Comparison of ENCODE assay signal across 13 cellular contexts in the genomic region with DNA sequence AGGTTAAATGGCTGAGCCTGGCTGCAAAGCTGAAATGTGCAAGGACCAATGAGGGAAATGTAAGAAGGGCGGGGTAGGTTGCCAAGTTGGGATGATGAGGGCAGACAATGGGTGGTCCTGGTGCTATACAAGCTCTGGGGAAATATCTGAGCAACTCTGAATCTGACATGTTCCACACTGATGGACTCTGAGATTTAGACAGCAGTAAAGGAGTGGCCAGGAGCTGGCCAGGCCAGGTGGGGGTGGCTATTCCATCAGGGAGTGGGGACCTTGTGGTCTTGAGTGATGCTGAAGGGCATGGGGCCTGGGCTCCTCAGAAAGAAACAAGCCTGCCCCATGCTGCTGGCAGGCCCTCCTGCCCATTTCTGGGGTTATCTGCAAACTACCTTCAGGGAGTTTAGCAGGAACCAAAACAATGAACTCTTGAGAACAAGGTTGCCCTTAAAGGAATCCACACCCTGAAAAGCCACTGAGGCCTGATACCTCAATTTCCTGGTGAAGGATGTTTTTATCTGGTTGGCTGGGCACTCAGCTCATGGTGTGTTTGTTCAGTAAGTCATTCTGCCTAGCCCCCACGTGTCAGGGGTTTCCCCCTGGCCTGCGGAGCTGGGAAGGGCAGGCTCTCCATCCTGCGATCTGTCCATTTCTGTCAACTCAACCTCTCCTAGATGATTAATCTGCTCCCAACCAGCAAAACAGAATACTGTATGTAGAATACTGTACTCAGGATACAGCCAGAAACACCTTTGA.
DNase-seq lines count a peak whose midpoint lies in the region; ATAC-seq and TF ChIP-seq lines count a peak whose summit lies in the region.
"Had no signal": no experiment of that assay in that cellular context is flagged by ENCODE, and none has a peak within 500 bp of the region (broad histone marks: within the 10 kb centered on the region; RNA-seq: fewer than 3 reads in every experiment).

No MANE protein-coding gene starts in this region.

- TF ChIP-seq CTCF in astrocyte of the spinal cord (IDR thresholded peaks at IDR 0.05; ENCODE audit: low read depth, low read length): no peak

- in situ Hi-C loops in astrocyte of the spinal cord (cut with HindIII; ENCODE audit: low sequenced_read_pairs): no loop called here

- no peak overlapping the region for H3K4me3 ChIP-seq in astrocyte of the spinal cord (ENCODE audit: low read depth, low read length)
- H3K4me3 ChIP-seq: colonic mucosa had no signal

- DNase-seq in SHP77 (lab: John Stamatoyannopoulos, UW): peak; percentile 17 to 18
- DNase-seq in SHP77 treated with DMSO at 0.1 percent for 48 hours (lab: John Stamatoyannopoulos, UW): no peak
- DNase-seq in astrocyte of the spinal cord (ENCODE audit: low read depth, low spot score): peak; percentile 15
- DNase-seq in lung microvascular endothelial cell (ENCODE audit: low read depth in 2 of 2): peak; percentile 64
- no peak for DNase-seq in NCI-H1694 treated with DMSO at 0.1 percent for 48 hours (lab: John Stamatoyannopoulos, UW)
- DNase-seq in NCI-H1105 treated with DMSO at 0.1 percent for 48 hours (lab: John Stamatoyannopoulos, UW): no peak
- no peak for DNase-seq in activated CD8-positive, alpha-beta memory T cell treated with anti-CD3 and anti-CD28 coated beads for 24 hours
- DNase-seq: activated T-cell treated with anti-CD3 and anti-CD28 coated beads, Interleukin-2, amount 50 U/mL, for 48 hours; colonic mucosa; NK-92 treated with Interleukin-12 subunit alpha and Interleukin-12 subunit beta, amount 100 ng/mL, for 24 hours; stimulated activated CD4-positive, alpha-beta T cell treated with anti-CD3 and anti-CD28 coated beads, Interleukin-15, amount 100 ng/mL, for 24 hours; stimulated activated naive CD4-positive, alpha-beta T cell treated with Interleukin-2 at 50 U/mL for 16 hours had no signal

- no peak for ATAC-seq in HG03108 (IDR thresholded peaks at IDR 0.05; ENCODE audit: unreplicated experiment)

Comparison
In these comparisons a context has a peak if more than half of its experiments do, and no peak if none do; other contexts are left out.
1. DNase-seq: peak in SHP77 (2 of 2), astrocyte of the spinal cord (single experiment) and lung microvascular endothelial cell (2 of 2); none in SHP77 treated with DMSO at 0.1 percent for 48 hours (single experiment), NCI-H1694 treated with DMSO at 0.1 percent for 48 hours (single experiment), NCI-H1105 treated with DMSO at 0.1 percent for 48 hours (single experiment) and activated CD8-positive, alpha-beta memory T cell treated with anti-CD3 and anti-CD28 coated beads for 24 hours (single experiment).